ENCODE assay signal across 8 cellular contexts in genomic region chr14:94769413-94770250, GRCh38. TPM values are rescaled to one million over a fixed set of nuclear protein-coding genes. Genes with fewer than 3 reads are reported as not detected.
DNase-seq lines count a peak whose midpoint lies in the region; TF ChIP-seq lines count a peak whose summit lies in the region.

GSC (minus strand) TSS chr14:94770113; CDS start chr14:94770015, 98 bp downstream.

- H3K27me3 ChIP-seq in BJ (ENCODE audit: control insufficient read depth, insufficient read depth, low read length): peaks cover 47% of the 10 kb centered on the region
- H3K27me3 ChIP-seq in KMS-11 (ENCODE audit: insufficient read depth, low read depth): no peaks in the 10 kb centered on the region
- H3K27me3 ChIP-seq in adipocyte (replicated peaks; ENCODE audit: control insufficient read depth, insufficient read depth, low read length): no peaks in the 10 kb centered on the region
- peaks cover 100% of the 10 kb centered on the region for H3K27me3 ChIP-seq in iPS-20b (ENCODE audit: insufficient read depth, low read length)

- H3K36me3 ChIP-seq in BJ (ENCODE audit: control insufficient read depth, insufficient read depth, low read length) (no peaks in the 10 kb centered on the region), KMS-11 (ENCODE audit: insufficient read depth) (no peaks in the 10 kb centered on the region), adipocyte (ENCODE audit: control insufficient read depth, insufficient read depth, low read length, severe bottlenecking) (peaks cover 5% of the 10 kb centered on the region), iPS-20b (ENCODE audit: insufficient read depth, low read depth, low read length) (no peaks in the 10 kb centered on the region)

- H3K4me3 ChIP-seq in BJ (ENCODE audit: low read depth, low read length): peak within 1 kb of the TSS; percentile 42
- no peak within 1 kb of the TSS for H3K4me3 ChIP-seq in KMS-11 (IDR thresholded peaks at IDR 0.05; ENCODE audit: insufficient read depth, low read depth, low read length)
- H3K4me3 ChIP-seq in adipocyte (ENCODE audit: low read length): peak within 1 kb of the TSS; percentile 86
- peak within 1 kb of the TSS; percentile 63 for H3K4me3 ChIP-seq in iPS-20b (ENCODE audit: low read length)

- H3K79me2 ChIP-seq in KMS-11 (ENCODE audit: insufficient read depth, low read depth): no peaks in the 10 kb centered on the region

- peak within 1 kb of the TSS; percentile 71 for H2AFZ ChIP-seq in KMS-11 (ENCODE audit: low read depth)

- DNase-seq in BJ (ENCODE audit: low read depth) (no peak), adipocyte (ENCODE audit: low read depth) (peak; percentile 85), SHP77 treated with DMSO at 0.1 percent for 48 hours (lab: John Stamatoyannopoulos, UW) (no peak), NCI-H226 (no peak), middle frontal gyrus (ENCODE audit: extremely low spot score, low spot score) (no peak)
- DNase-seq in stimulated activated CD8-positive, alpha-beta memory T cell treated with anti-CD3 and anti-CD28 coated beads, Interleukin-2, amount 100 ng/mL, for 48 hours (ENCODE audit: low read depth in 2 of 2): peak; percentile 8 to 11

- CTCF ChIA-PET in BJ (lab: Yijun Ruan, JAX): interaction anchor here (0.5 kb wide), 1 partner anchor 8 kb away, joined by 3 read pairs; no protein-coding TSS in a partner anchor

- peak within 1 kb of the TSS; percentile 25; the same call in 1 of the 2 replicates for H3K4me2 ChIP-seq in KMS-11

- no peak within 1 kb of the TSS for H3K27ac ChIP-seq in KMS-11
- no peak within 1 kb of the TSS for H3K27ac ChIP-seq in iPS-20b (ENCODE audit: low read length)

- H3K4me1 ChIP-seq in KMS-11 (ENCODE audit: low read depth, poor library complexity, severe bottlenecking) (no peaks in the 10 kb centered on the region), adipocyte (ENCODE audit: control insufficient read depth, insufficient read depth, low read length) (peaks cover 7% of the 10 kb centered on the region), iPS-20b (ENCODE audit: insufficient read depth, low read length) (peaks cover 25% of the 10 kb centered on the region; the same call in 1 of the 2 replicates)

- POLR2A ChIA-PET in BJ (lab: Charles Lee): no interaction called here

- H4K20me1 ChIP-seq in KMS-11 (ENCODE audit: insufficient read depth): no peaks in the 10 kb centered on the region

- H3K9me3 ChIP-seq in adipocyte (ENCODE audit: control insufficient read depth, low read length) (no peaks in the 10 kb centered on the region), iPS-20b (ENCODE audit: insufficient read depth, low read depth, low read length) (no peaks in the 10 kb centered on the region)

- TF ChIP-seq CTCF in BJ (IDR thresholded peaks at IDR 0.05; ENCODE audit: insufficient read depth, low read depth, low read length): no peak
- no peak for TF ChIP-seq CTCF in KMS-11 (conservative IDR thresholded peaks at IDR 0.05; ENCODE audit: low read depth, low read length)

- H3K9ac ChIP-seq in KMS-11 (peak within 1 kb of the TSS; percentile 27; the same call in 1 of the 2 replicates), adipocyte (ENCODE audit: low read length) (peak within 1 kb of the TSS; percentile 86), iPS-20b (ENCODE audit: low read depth, low read length) (no peak within 1 kb of the TSS; the same call in 1 of the 2 replicates)

RNA-seq across cellular contexts. Expression of gene GSC, which starts in this region (rescaled TPM):
- not detected in 2 replicates for polyA plus RNA-seq in BJ (2011; rRNA removed)
- polyA minus RNA-seq in BJ (2011; rRNA and poly(A)+ RNA removed): not detected in 2 replicates

Comparison
In these comparisons a context has a peak if more than half of its experiments do, and no peak if none do; other contexts are left out.
1. DNase-seq: peak in adipocyte (single experiment) and stimulated activated CD8-positive, alpha-beta memory T cell treated with anti-CD3 and anti-CD28 coated beads, Interleukin-2, amount 100 ng/mL, for 48 hours (2 of 2); none in BJ (single experiment), SHP77 treated with DMSO at 0.1 percent for 48 hours (single experiment), NCI-H226 (single experiment) and middle frontal gyrus (single experiment).